Comparison of ENCODE assay signal across 21 cellular contexts in genomic region chr5:92979716-92980115, GRCh38.
A peak's percentile ranks its signal among the peaks of the same experiment; 100 is the strongest.
DNase-seq lines count a peak whose midpoint lies in the region; ATAC-seq, FAIRE-seq and TF ChIP-seq lines count a peak whose summit lies in the region.
"Had no signal": no experiment of that assay in that cellular context is flagged by ENCODE, and none has a peak within 500 bp of the region (broad histone marks: within the 10 kb centered on the region; RNA-seq: fewer than 3 reads in every experiment).

No MANE protein-coding gene starts in this region.

- H3K27me3 ChIP-seq in HepG2 (ENCODE audit: control insufficient read depth in 1 of 2, insufficient read depth in 2 of 2, low read length in 2 of 2) (no peaks in the 10 kb centered on the region), right lobe of liver (no peaks in the 10 kb centered on the region), ectodermal cell (ENCODE audit: control insufficient read depth, insufficient read depth, low read length, poor library complexity, severe bottlenecking) (no peaks in the 10 kb centered on the region), left lung (no peaks in the 10 kb centered on the region)

- H3K27ac ChIP-seq in HepG2 (ENCODE audit: extremely low read length, insufficient read depth, low read length) (no peak overlapping the region), right lobe of liver (no peak overlapping the region), ectodermal cell (ENCODE audit: insufficient read depth, low read depth, low read length, poor library complexity, severe bottlenecking) (peak overlapping the region; percentile 2), left lung (no peak overlapping the region)
- H3K27ac ChIP-seq: 22Rv1, RWPE1 had no signal

- H3K79me2 ChIP-seq in HepG2 (ENCODE audit: insufficient read depth, low read length), result no peaks in the 10 kb centered on the region

- TF ChIP-seq CTCF in HepG2 (CRISPR knock-in tag; IDR thresholded peaks at IDR 0.05), result no peak
- TF ChIP-seq CTCF in right lobe of liver (IDR thresholded peaks at IDR 0.05), result no peak
- TF ChIP-seq CTCF in left lung (IDR thresholded peaks at IDR 0.05), result no peak
- TF ChIP-seq CTCF in osteocyte (IDR thresholded peaks at IDR 0.05), result no peak

- no peak for ATAC-seq in HepG2
- no peak for ATAC-seq in right lobe of liver
- ATAC-seq in left lung, result no peak
- ATAC-seq: GM12878 had no signal

- no peak overlapping the region for H3K4me2 ChIP-seq in HepG2 (ENCODE audit: low read depth, low read length)

- H3K4me1 ChIP-seq in HepG2 (ENCODE audit: insufficient read depth, low read length) (peaks cover 12% of the 10 kb centered on the region), right lobe of liver (no peaks in the 10 kb centered on the region), ectodermal cell (ENCODE audit: control insufficient read depth, insufficient read depth, low read length) (peaks cover 7% of the 10 kb centered on the region), left lung (no peaks in the 10 kb centered on the region)

- no peaks in the 10 kb centered on the region for H4K20me1 ChIP-seq in HepG2 (ENCODE audit: insufficient read depth, low read length)

- H3K27ac Mint-ChIP-seq in osteocyte (ENCODE audit: unreplicated experiment), result no peak overlapping the region
- H3K27ac Mint-ChIP-seq: HFFc6 had no signal

- H3K9me3 ChIP-seq in HepG2 (ENCODE audit: low read length) (peaks cover 10% of the 10 kb centered on the region; the same call in 1 of the 2 replicates), right lobe of liver (no peaks in the 10 kb centered on the region), ectodermal cell (ENCODE audit: control insufficient read depth, low read length) (no peaks in the 10 kb centered on the region), left lung (peaks cover 0 to 4% of the 10 kb centered on the region in 2 donors)

- DNase-seq in HepG2 (ENCODE audit: low spot score) (no peak), right lobe of liver (no peak), myocyte (ENCODE audit: low read depth) (peak; percentile 31), superior temporal gyrus (ENCODE audit: extremely low spot score) (peak; percentile 61), T-helper 9 cell (no peak), left lung (no peak), osteocyte (ENCODE audit: extremely low spot score, unreplicated experiment) (no peak)
- DNase-seq: AML-193, DMS153, HFFc6, NCI-H1417, NCI-H187, NCI-H2107, NCI-H510A treated with DMSO at 0.1 percent for 48 hours, NCI-H774, SIG-M5 had no signal

- no peak for TF ChIP-seq RAD21 in HepG2 (CRISPR knock-in tag; IDR thresholded peaks at IDR 0.05)

- CTCF ChIA-PET in HepG2 (lab: Yijun Ruan, JAX; ENCODE audit: low intra/inter-chr PET ratio, low total read pairs), result no interaction called here

- FAIRE-seq in HepG2 (lab: Jason Lieb, UNC), result no peak
- FAIRE-seq: GM12878, H54 had no signal

- H3K27me3 Mint-ChIP-seq in osteocyte (ENCODE audit: unreplicated experiment), result no peaks in the 10 kb centered on the region

- peak overlapping the region; percentile 51 for H2AFZ ChIP-seq in HepG2 (ENCODE audit: low read length)

- H3K4me1 Mint-ChIP-seq in osteocyte (ENCODE audit: unreplicated experiment), result peaks cover 2% of the 10 kb centered on the region

- H3K9ac ChIP-seq in HepG2 (ENCODE audit: insufficient read depth, low read depth, low read length), result no peak overlapping the region

- no peaks in the 10 kb centered on the region for H3K36me3 ChIP-seq in HepG2 (replicated peaks in 1 of 2; ENCODE audit: control insufficient read depth in 1 of 2, insufficient read depth in 2 of 2, low read length in 2 of 2)
- no peaks in the 10 kb centered on the region for H3K36me3 ChIP-seq in right lobe of liver
- no peaks in the 10 kb centered on the region for H3K36me3 ChIP-seq in ectodermal cell (ENCODE audit: control insufficient read depth, insufficient read depth, low read length)
- H3K36me3 ChIP-seq in left lung, result no peaks in the 10 kb centered on the region

- no peak overlapping the region; a peak in 1 of 6 replicates for H3K4me3 ChIP-seq in HepG2 (replicated peaks in 1 of 3; ENCODE audit: insufficient read depth in 1 of 3, low read depth in 2 of 3, low read length in 3 of 3)
- H3K4me3 ChIP-seq in right lobe of liver, result no peak overlapping the region
- H3K4me3 ChIP-seq in ectodermal cell (ENCODE audit: insufficient read depth, low read depth, low read length), result no peak overlapping the region
- H3K4me3 ChIP-seq in left lung, result no peak overlapping the region
- H3K4me3 ChIP-seq: GM12878 had no signal

- TF ChIP-seq EP300 in HepG2 (IDR thresholded peaks at IDR 0.05; ENCODE audit: low read depth in 2 of 2, low read length in 2 of 2) (no peak), HepG2 (CRISPR knock-in tag; IDR thresholded peaks at IDR 0.05; ENCODE audit: borderline replicate concordance) (no peak)

- no peak overlapping the region for H3K4me3 Mint-ChIP-seq in osteocyte (ENCODE audit: unreplicated experiment)
- H3K4me3 Mint-ChIP-seq: HFFc6 had no signal

- H3K9me3 Mint-ChIP-seq in osteocyte (ENCODE audit: unreplicated experiment), result peaks cover 5% of the 10 kb centered on the region
- H3K9me3 Mint-ChIP-seq: HFFc6 had no signal

- intact Hi-C loops in HepG2 (cut with micrococcal nuclease; ENCODE audit: unreplicated experiment), result no loop called here
- intact Hi-C loops in right lobe of liver (cut with DNase I), result no loop called here
- intact Hi-C loops in left lung (cut with DNase I), result no loop called here

- in situ Hi-C loops in HepG2 (cut with HindIII; ENCODE audit: extremely low pct_ligation_motif_present, low pct_unique_long_range_greater_than_20kb), result no loop called here

- WGBS in HepG2 (ENCODE audit: low lambda C conversion rate), result 86% methylated on average over 1 of the region's 1 CpG
- 25% methylated on average over 1 of the region's 1 CpG for WGBS in right lobe of liver (ENCODE audit: insufficient coverage, low coverage, low lambda C conversion rate, missing lambda C conversion rate)
- WGBS in ectodermal cell, 2 experiments, result 41 to 47% methylated on average over 1 of the region's 1 CpG

- no peak for TF ChIP-seq POLR2A in HepG2 (IDR thresholded peaks at IDR 0.05; ENCODE audit: insufficient read depth in 1 of 2, low read depth in 2 of 2, low read length in 2 of 2)
- TF ChIP-seq POLR2A in right lobe of liver (IDR thresholded peaks at IDR 0.05), result no peak

- BruUV-seq in HepG2 (replicated peaks; lab: Mats Ljungman, UMichigan), result no TSS peak

- POLR2A ChIA-PET in HepG2 (lab: Yijun Ruan, JAX), result interaction anchor here (1.0 to 1.2 kb wide), 2 partner anchors 9 to 52 kb away, joined by 3 read pairs; no protein-coding TSS in a partner anchor

- H3K36me3 Mint-ChIP-seq in osteocyte (ENCODE audit: unreplicated experiment), result peaks cover 4% of the 10 kb centered on the region

TF ChIP-seq in HepG2, 621 proteins besides CTCF, POLR2A, EP300 and RAD21:
- TF ChIP-seq ZNF619 (CRISPR knock-in tag; IDR thresholded peaks at IDR 0.05) (no peak), ARID5B (CRISPR knock-in tag; IDR thresholded peaks at IDR 0.05) (0 out of 2 replicates have a peak, but pooled peaks have one; percentile 8)

Comparison
In these comparisons a context has a peak if more than half of its experiments do, and no peak if none do; other contexts are left out.
1. DNase-seq: peak in myocyte (single experiment) and superior temporal gyrus (single experiment); none in HepG2 (single experiment), right lobe of liver (0 of 3), T-helper 9 cell (single experiment), left lung (0 of 2) and osteocyte (single experiment).